15 cellular contexts compared by ENCODE assay signal in genomic region chr16:65663774-65664173, GRCh38.
A peak's percentile ranks its signal among the peaks of the same experiment; 100 is the strongest.
DNase-seq lines count a peak whose midpoint lies in the region; ATAC-seq and TF ChIP-seq lines count a peak whose summit lies in the region.
"Had no signal": no experiment of that assay in that cellular context is flagged by ENCODE, and none has a peak within 500 bp of the region (broad histone marks: within the 10 kb centered on the region; RNA-seq: fewer than 3 reads in every experiment).

No MANE protein-coding gene starts in this region.

- intact Hi-C loops in aorta (cut with DNase I) = no loop called here

- no peak overlapping the region for H4K91ac ChIP-seq in mesenchymal stem cell (ENCODE audit: low read length)

- H3K79me1 ChIP-seq in mesenchymal stem cell (replicated peaks; ENCODE audit: low read length, poor library complexity, severe bottlenecking) = no peaks in the 10 kb centered on the region

- no peak overlapping the region for H3K9ac ChIP-seq in mesenchymal stem cell (ENCODE audit: low read length)

- H2BK12ac ChIP-seq in mesenchymal stem cell (ENCODE audit: low read length in 2 of 2) = no peak overlapping the region

- H3K4me3 ChIP-seq in RWPE2 (ENCODE audit: severe bottlenecking) = no peak overlapping the region
- H3K4me3 ChIP-seq in mesenchymal stem cell (ENCODE audit: insufficient read depth in 1 of 2, low read depth in 1 of 2, low read length in 2 of 2) = no peak overlapping the region
- H3K4me3 ChIP-seq in aorta (ENCODE audit: low read length in 2 of 2) = no peak overlapping the region
- H3K4me3 ChIP-seq: Peyer's patch had no signal

- H3K4me1 Mint-ChIP-seq in activated T-cell treated with anti-CD3 and anti-CD28 coated beads, Interleukin-2, amount 50 U/mL, for 4 hours (ENCODE audit: low read depth) = no peaks in the 10 kb centered on the region

- H3K27me3 ChIP-seq in RWPE2 (ENCODE audit: insufficient read depth, poor library complexity, severe bottlenecking) (no peaks in the 10 kb centered on the region), mesenchymal stem cell (ENCODE audit: control insufficient read depth in 1 of 2, insufficient read depth in 1 of 2, low read length in 2 of 2) (no peaks in the 10 kb centered on the region), aorta (ENCODE audit: control insufficient read depth in 1 of 2, insufficient read depth in 2 of 2, low read length in 1 of 2) (no peaks in the 10 kb centered on the region)
- H3K27me3 ChIP-seq: Peyer's patch had no signal

- H3K23ac ChIP-seq in mesenchymal stem cell (ENCODE audit: low read length in 2 of 2) = no peak overlapping the region

- H2BK15ac ChIP-seq in mesenchymal stem cell (ENCODE audit: low read depth, poor library complexity, severe bottlenecking) = no peak overlapping the region

- H3K4me1 ChIP-seq in RWPE2 (ENCODE audit: insufficient read depth, poor library complexity, severe bottlenecking) (peaks cover 46% of the 10 kb centered on the region), mesenchymal stem cell (ENCODE audit: control insufficient read depth, insufficient read depth, low read depth, low read length) (no peaks in the 10 kb centered on the region), aorta (ENCODE audit: control insufficient read depth in 1 of 2, insufficient read depth in 2 of 2, low read length in 2 of 2) (no peaks in the 10 kb centered on the region)
- H3K4me1 ChIP-seq: Peyer's patch had no signal

- H3K27me3 Mint-ChIP-seq in activated T-cell treated with anti-CD3 and anti-CD28 coated beads, Interleukin-2, amount 50 U/mL, for 4 hours (ENCODE audit: low read depth) = peaks cover under 1% of the 10 kb centered on the region

- H3K4me3 Mint-ChIP-seq in activated T-cell treated with anti-CD3 and anti-CD28 coated beads, Interleukin-2, amount 50 U/mL, for 4 hours = no peak overlapping the region

- H4K8ac ChIP-seq in mesenchymal stem cell (ENCODE audit: low read length) = no peak overlapping the region

- no peak overlapping the region for H2BK120ac ChIP-seq in mesenchymal stem cell (ENCODE audit: low read depth, low read length)

- peak; percentile 59 for DNase-seq in EL
- DNase-seq in RWPE2 (ENCODE audit: low spot score) = no peak
- peak; percentile 10 for DNase-seq in mesenchymal stem cell
- no peak for DNase-seq in activated T-cell treated with anti-CD3 and anti-CD28 coated beads, Interleukin-2, amount 50 U/mL, for 4 hours
- no peak for DNase-seq in DMS79 treated with DMSO at 0.1 percent for 48 hours (lab: John Stamatoyannopoulos, UW)
- no peak for DNase-seq in aorta
- DNase-seq: C1 segment of cervical spinal cord, Karpas-422, NCI-H1417 treated with DMSO at 0.1 percent for 48 hours, NCI-H2029, NCI-H2171 treated with DMSO at 0.1 percent for 48 hours, NCI-H510A treated with DMSO at 0.1 percent for 48 hours, Peyer's patch, SIG-M5 had no signal

- H3K36me3 ChIP-seq in RWPE2 (ENCODE audit: low read depth) (no peaks in the 10 kb centered on the region), mesenchymal stem cell (ENCODE audit: control insufficient read depth in 1 of 2, insufficient read depth in 2 of 2, low read depth in 1 of 2, low read length in 2 of 2) (no peaks in the 10 kb centered on the region), aorta (ENCODE audit: control insufficient read depth in 1 of 2, insufficient read depth in 2 of 2, low read length in 1 of 2) (no peaks in the 10 kb centered on the region)
- H3K36me3 ChIP-seq: Peyer's patch had no signal

- H3K9me3 Mint-ChIP-seq in activated T-cell treated with anti-CD3 and anti-CD28 coated beads, Interleukin-2, amount 50 U/mL, for 4 hours = peaks cover 29% of the 10 kb centered on the region

- H3K4me2 ChIP-seq in mesenchymal stem cell (ENCODE audit: low read length, poor library complexity, severe bottlenecking) = no peak overlapping the region

- no peak for TF ChIP-seq CTCF in RWPE2 (IDR thresholded peaks at IDR 0.05; ENCODE audit: poor library complexity, severe bottlenecking)

- no peak overlapping the region for H3K14ac ChIP-seq in mesenchymal stem cell (ENCODE audit: low read length in 2 of 2)

- ATAC-seq in RWPE2 (ENCODE audit: low read depth) = no peak; the same call in 2 of the 3 replicates
- ATAC-seq in activated T-cell treated with anti-CD3 and anti-CD28 coated beads, Interleukin-2, amount 50 U/mL, for 4 hours = no peak
- ATAC-seq in GM21529 (IDR thresholded peaks at IDR 0.05; ENCODE audit: unreplicated experiment) = no peak
- ATAC-seq in aorta (ENCODE audit: low FRiP score) = no peak

- H3K36me3 Mint-ChIP-seq in activated T-cell treated with anti-CD3 and anti-CD28 coated beads, Interleukin-2, amount 50 U/mL, for 4 hours (ENCODE audit: insufficient read depth) = no peaks in the 10 kb centered on the region

- H2AFZ ChIP-seq in mesenchymal stem cell (ENCODE audit: low read depth, low read length) = no peak overlapping the region

- no peak overlapping the region for H2AK5ac ChIP-seq in mesenchymal stem cell (ENCODE audit: low read length, severe bottlenecking)

- 54% methylated on average over 2 of the region's 3 CpGs for WGBS in mesenchymal stem cell
- WGBS in aorta, 2 donors = 86 to 88% methylated on average over 3 of the region's 3 CpGs

- H2BK5ac ChIP-seq in mesenchymal stem cell (ENCODE audit: low read depth, low read length, poor library complexity, severe bottlenecking) = no peak overlapping the region

- no peak overlapping the region for H3K18ac ChIP-seq in mesenchymal stem cell (ENCODE audit: low read depth in 1 of 2, low read length in 2 of 2)

- H3K9me3 ChIP-seq in RWPE2 (ENCODE audit: severe bottlenecking) (no peaks in the 10 kb centered on the region), mesenchymal stem cell (ENCODE audit: control insufficient read depth, low read length) (no peaks in the 10 kb centered on the region), aorta (ENCODE audit: control insufficient read depth, low read length) (no peaks in the 10 kb centered on the region)
- H3K9me3 ChIP-seq: Peyer's patch had no signal

- H3K27ac ChIP-seq in RWPE2 (ENCODE audit: poor library complexity, severe bottlenecking) (peak overlapping the region; percentile 63), mesenchymal stem cell (ENCODE audit: low read length, poor library complexity, severe bottlenecking) (no peak overlapping the region), aorta (ENCODE audit: low read depth in 1 of 2, low read length in 2 of 2) (no peak overlapping the region)
- H3K27ac ChIP-seq: Peyer's patch had no signal

- H3K4ac ChIP-seq in mesenchymal stem cell (ENCODE audit: low read depth in 1 of 2, low read length in 2 of 2) = no peak overlapping the region

Comparison
In these comparisons a context has a peak if more than half of its experiments do, and no peak if none do; other contexts are left out.
1. DNase-seq: peak in EL (single experiment) and mesenchymal stem cell (single experiment); none in RWPE2 (single experiment), activated T-cell treated with anti-CD3 and anti-CD28 coated beads, Interleukin-2, amount 50 U/mL, for 4 hours (single experiment), DMS79 treated with DMSO at 0.1 percent for 48 hours (single experiment) and aorta (0 of 2).